In the genomic region with DNA sequence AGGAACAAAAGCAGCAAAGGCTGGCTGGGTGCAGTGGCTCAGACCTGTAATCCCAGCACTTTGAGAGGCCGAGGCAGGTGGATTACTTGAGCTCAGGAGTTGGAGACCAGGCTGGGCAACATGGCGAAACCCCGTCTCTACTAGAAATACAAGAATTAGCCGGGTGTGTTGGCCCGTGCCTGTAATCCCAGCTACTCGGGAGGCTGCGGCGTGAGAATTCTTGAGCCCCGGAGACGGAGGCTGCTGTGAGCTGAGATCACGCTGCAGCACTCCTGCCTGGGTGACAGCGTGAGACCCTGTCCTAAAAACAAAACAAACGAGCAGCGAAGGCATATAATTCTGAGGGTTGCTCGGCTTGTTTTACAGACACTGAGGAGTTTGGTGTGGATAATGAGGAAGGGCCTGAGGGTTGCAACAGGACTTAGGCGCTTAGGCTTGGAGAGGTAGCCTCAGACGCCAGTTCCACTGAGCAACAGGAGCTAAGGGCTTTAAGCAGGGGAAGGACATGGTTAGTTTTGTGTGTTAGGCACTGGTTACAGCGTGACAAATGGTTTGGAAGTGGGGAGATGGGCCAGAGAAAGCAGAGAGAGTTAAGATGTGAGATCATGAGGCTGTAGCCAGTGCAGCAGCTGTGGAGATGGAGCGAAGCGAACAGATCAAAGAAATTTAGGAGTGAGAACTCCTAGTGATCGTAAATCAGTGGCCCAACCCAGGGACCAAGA, we compare ENCODE assay signal across 17 cellular contexts. TPM values are rescaled to one million over a fixed set of nuclear protein-coding genes. Genes with fewer than 3 reads are reported as not detected.
A peak's percentile ranks its signal among the peaks of the same experiment; 100 is the strongest.
DNase-seq lines count a peak whose midpoint lies in the region; ATAC-seq and TF ChIP-seq lines count a peak whose summit lies in the region.
"Had no signal": no experiment of that assay in that cellular context is flagged by ENCODE, and none has a peak within 500 bp of the region (broad histone marks: within the 10 kb centered on the region; RNA-seq: fewer than 3 reads in every experiment).

No MANE protein-coding gene starts in this region.

- no peaks in the 10 kb centered on the region for H3K27me3 Mint-ChIP-seq in activated CD4-positive, alpha-beta T cell treated with anti-CD3 and anti-CD28 coated beads for 36 hours

- no peak for ATAC-seq in activated CD4-positive, alpha-beta T cell treated with anti-CD3 and anti-CD28 coated beads for 36 hours
- no peak for ATAC-seq in gastrocnemius medialis
- ATAC-seq in GM18511 (IDR thresholded peaks at IDR 0.05; ENCODE audit: unreplicated experiment) = no peak
- ATAC-seq: activated CD4-positive, CD25-positive, alpha-beta regulatory T cell treated with anti-CD3 and anti-CD28 coated beads, Interleukin-2, amount 50 U/mL, for 24 hours; body of pancreas; gastroesophageal sphincter; right cardiac atrium had no signal

- CTCF ChIA-PET in activated CD4-positive, alpha-beta T cell treated with anti-CD3 and anti-CD28 coated beads for 36 hours (lab: Charles Lee) = interaction anchor here (0.6 to 5.8 kb wide), 3 partner anchors 82 to 155 kb away, joined by 3 to 78 read pairs (median 4); a partner anchor contains a TSS

- H3K27ac ChIP-seq in SJCRH30 = no peak overlapping the region
- peak overlapping the region in 3 of 4 donors; percentile 86 to 98 (median 96) for H3K27ac ChIP-seq in gastrocnemius medialis

- no peaks in the 10 kb centered on the region for H3K9me3 Mint-ChIP-seq in activated CD4-positive, alpha-beta T cell treated with anti-CD3 and anti-CD28 coated beads for 36 hours (ENCODE audit: low read depth)

- H3K36me3 ChIP-seq in SJCRH30 (no peaks in the 10 kb centered on the region), gastrocnemius medialis (no peaks in the 10 kb centered on the region)
- H3K36me3 ChIP-seq: gastroesophageal sphincter had no signal

- peaks cover 10% of the 10 kb centered on the region for H3K36me3 Mint-ChIP-seq in activated CD4-positive, alpha-beta T cell treated with anti-CD3 and anti-CD28 coated beads for 36 hours (ENCODE audit: low read depth)

- no peak for TF ChIP-seq CTCF in gastrocnemius medialis (IDR thresholded peaks at IDR 0.05 in 4 of 5, conservative IDR thresholded peaks at IDR 0.05 in 1 of 5)

- H3K4me3 ChIP-seq in SJCRH30 = peak overlapping the region; percentile 74
- H3K4me3 ChIP-seq in gastrocnemius medialis = no peak overlapping the region

- in situ Hi-C loops in gastrocnemius medialis (cut with MboI; ENCODE audit: low sequenced_read_pairs in 4 of 4) = loop anchor here in 3 of 4 donors (5.0 kb wide), 1 partner anchor 85 kb away; a partner anchor contains a TSS

- peaks cover 20% of the 10 kb centered on the region for H3K4me1 Mint-ChIP-seq in activated CD4-positive, alpha-beta T cell treated with anti-CD3 and anti-CD28 coated beads for 36 hours

- intact Hi-C loops in activated CD4-positive, alpha-beta T cell treated with anti-CD3 and anti-CD28 coated beads for 36 hours (cut with DNase I, micrococcal nuclease) = loop anchor here (2.0 to 5.0 kb wide), 3 partner anchors 136 to 965 kb away; a partner anchor contains a TSS
- intact Hi-C loops in gastrocnemius medialis (cut with DNase I; ENCODE audit: low total_unique reads) = loop anchor here (10.0 kb wide), 1 partner anchor 138 kb away; a partner anchor contains a TSS

- H3K9me3 ChIP-seq in SJCRH30 (replicated peaks) (no peaks in the 10 kb centered on the region), gastrocnemius medialis (no peaks in the 10 kb centered on the region)
- H3K9me3 ChIP-seq: body of pancreas, gastroesophageal sphincter had no signal

- no peak overlapping the region for H3K4me3 Mint-ChIP-seq in activated CD4-positive, alpha-beta T cell treated with anti-CD3 and anti-CD28 coated beads for 36 hours

- peaks cover 8% of the 10 kb centered on the region; the same call in 1 of the 2 replicates for H3K4me1 ChIP-seq in SJCRH30
- peaks cover 21 to 42% of the 10 kb centered on the region in 2 donors for H3K4me1 ChIP-seq in gastrocnemius medialis

- peak overlapping the region; percentile 94 for H3K27ac Mint-ChIP-seq in activated CD4-positive, alpha-beta T cell treated with anti-CD3 and anti-CD28 coated beads for 36 hours

- no peak for DNase-seq in activated CD4-positive, alpha-beta T cell treated with anti-CD3 and anti-CD28 coated beads for 36 hours
- no peak for DNase-seq in activated CD4-positive, alpha-beta T cell treated with anti-CD3 and anti-CD28 coated beads for 1 hour
- peak in 1 of 2 experiments; percentile 73 for DNase-seq in SJCRH30
- DNase-seq in left kidney (ENCODE audit: low read depth, low spot score) = peak; percentile 73
- DNase-seq in gastrocnemius medialis = no peak
- DNase-seq in NCI-H2196 treated with DMSO at 0.1 percent for 48 hours (lab: John Stamatoyannopoulos, UW; ENCODE audit: unreplicated experiment) = no peak
- no peak for DNase-seq in HuH-7 (ENCODE audit: low spot score)
- DNase-seq: body of pancreas; COR-L47; H7; NCI-H1694 treated with DMSO at 0.1 percent for 48 hours; NCI-H526; right cardiac atrium; stimulated activated CD4-positive, alpha-beta T cell treated with anti-CD3 and anti-CD28 coated beads, Interleukin-4, amount 100 ng/mL, for 24 hours had no signal

- no peaks in the 10 kb centered on the region for H3K27me3 ChIP-seq in SJCRH30
- no peaks in the 10 kb centered on the region for H3K27me3 ChIP-seq in gastrocnemius medialis
- H3K27me3 ChIP-seq: body of pancreas, gastroesophageal sphincter had no signal

- no peak for TF ChIP-seq POLR2A in gastrocnemius medialis (IDR thresholded peaks at IDR 0.05)

- POLR2A ChIA-PET in activated CD4-positive, alpha-beta T cell treated with anti-CD3 and anti-CD28 coated beads for 36 hours (lab: Charles Lee) = no interaction called here

RNA-seq across cellular contexts. Expression of a gene that starts 1.2 kb away (rescaled TPM):
- total RNA-seq in activated CD4-positive, alpha-beta T cell treated with anti-CD3 and anti-CD28 coated beads for 36 hours = under 1 TPM; 0.23 to 0.40 TPM
- 0.02 and 0.10 TPM in 2 replicates for total RNA-seq in SJCRH30 (2014; rRNA removed; shearing (Covaris generic))
- 1 to 10 TPM; 1.6 to 8.5 (median 3.3) TPM for total RNA-seq in gastrocnemius medialis

RNA-seq across cellular contexts. Expression of a gene that starts 1.3 kb away (rescaled TPM):
- 10 to 100 TPM; 58.7 to 59.5 TPM for total RNA-seq in activated CD4-positive, alpha-beta T cell treated with anti-CD3 and anti-CD28 coated beads for 36 hours
- total RNA-seq in SJCRH30 (2014; rRNA removed; shearing (Covaris generic)) = 52.8 and 53.8 TPM in 2 replicates
- 10 to 100 TPM; 14.1 to 33.0 (median 23.8) TPM for total RNA-seq in gastrocnemius medialis
